ENCODE assay signal across 5 cellular contexts in the genomic region with DNA sequence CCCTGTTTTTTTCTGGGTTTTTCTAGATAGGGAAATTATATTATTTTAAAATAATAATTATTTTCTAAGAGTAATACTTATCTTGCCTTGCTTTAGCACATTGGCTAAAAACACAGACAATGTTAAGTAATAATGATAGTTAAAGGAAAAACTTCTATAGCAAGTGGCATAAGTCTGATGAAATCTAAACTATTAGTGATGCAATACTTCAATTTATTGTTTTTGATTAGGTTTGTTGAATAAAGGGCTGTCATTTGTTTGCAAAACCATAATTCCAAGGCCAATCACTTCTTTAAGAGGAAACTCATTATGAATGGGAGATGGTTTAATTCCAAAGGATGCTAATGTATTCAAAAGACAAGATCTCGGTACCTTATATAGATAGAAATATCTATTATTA.
"Had no signal": no experiment of that assay in that cellular context is flagged by ENCODE, and none has a peak within 500 bp of the region (broad histone marks: within the 10 kb centered on the region; RNA-seq: fewer than 3 reads in every experiment).

No MANE protein-coding gene starts in this region.

- H3K4me2 ChIP-seq: KMS-11 had no signal

- FAIRE-seq: HTR-8/SVneo had no signal

- H3K27ac ChIP-seq: HL-60, KMS-11 had no signal

- DNase-seq: KBM-7, KG1 had no signal

- H3K9ac ChIP-seq: KMS-11 had no signal
